In genomic region chr19:12448808-12449207, GRCh38 we compare ENCODE assay signal across 11 cellular contexts. TPM values are rescaled to one million over a fixed set of nuclear protein-coding genes. Genes with fewer than 3 reads are reported as not detected.
"Had no signal": no experiment of that assay in that cellular context is flagged by ENCODE, and none has a peak within 500 bp of the region (broad histone marks: within the 10 kb centered on the region; RNA-seq: fewer than 3 reads in every experiment).

No MANE protein-coding gene starts in this region.

- H3K36me3 ChIP-seq: HAP-1 had no signal

- H3K27ac ChIP-seq: HL-60 had no signal

- H3K4me1 ChIP-seq: HAP-1 had no signal

- H3K4me2 ChIP-seq: GM23338 had no signal

- DNase-seq: H7, HFFc6, IMR-90, KG1 had no signal

- H3K4me1 Mint-ChIP-seq: GM23338 had no signal

- ATAC-seq: GM23338, HCT116, K562 had no signal

- H3K27ac Mint-ChIP-seq: GM23338, HFFc6 had no signal

- H3K4me3 ChIP-seq: GM23338, HAP-1, K562 had no signal

- FAIRE-seq: H1, K562 had no signal

- H3K4me3 Mint-ChIP-seq: GM23338, HFFc6 had no signal

- H2AFZ ChIP-seq: GM23338 had no signal

RNA-seq across cellular contexts. Expression of gene ZNF709, which starts 35.8 kb away (rescaled TPM):
- total RNA-seq: HT1080 had no signal

RNA-seq across cellular contexts. Expression of gene ZNF799, which starts 47.7 kb away (rescaled TPM):
- total RNA-seq: H7 had no signal
